In genomic region chr5:116945613-116946382, GRCh38 we compare ENCODE assay signal across 1 cellular context.
TF ChIP-seq lines count a peak whose summit lies in the region.

No MANE protein-coding gene starts in this region.

TF ChIP-seq in GM23338, 12 proteins besides CTCF, POLR2A, EP300 and RAD21:
- TF ChIP-seq NANOG (IDR thresholded peaks at IDR 0.05; ENCODE audit: borderline replicate concordance), result peak; percentile 87
